Comparison of ENCODE assay signal across 1 cellular context in the genomic region with DNA sequence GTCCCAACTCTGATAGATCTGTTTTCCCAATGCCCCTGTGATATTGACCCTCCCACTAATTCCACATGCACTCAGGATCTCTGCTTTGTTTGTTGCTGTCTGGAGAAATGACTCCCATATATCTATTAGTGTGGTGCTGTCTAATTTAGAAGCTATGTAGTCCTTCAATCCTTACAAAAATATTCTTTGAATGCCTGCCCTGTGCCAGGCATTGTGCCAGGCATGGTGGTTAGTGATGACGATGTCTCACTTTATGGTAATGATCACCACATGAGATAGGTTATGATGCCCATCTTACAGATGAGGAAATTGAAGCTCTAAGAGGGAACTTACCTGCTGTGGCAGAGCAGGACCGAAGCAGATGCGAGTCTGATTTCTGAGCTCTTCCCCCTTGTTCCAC.
TF ChIP-seq lines count a peak whose summit lies in the region.

No MANE protein-coding gene starts in this region.

TF ChIP-seq in IMR-90, 13 proteins besides CTCF, POLR2A, EP300 and RAD21 (continued from another document):
- TF ChIP-seq, protein P1, sequence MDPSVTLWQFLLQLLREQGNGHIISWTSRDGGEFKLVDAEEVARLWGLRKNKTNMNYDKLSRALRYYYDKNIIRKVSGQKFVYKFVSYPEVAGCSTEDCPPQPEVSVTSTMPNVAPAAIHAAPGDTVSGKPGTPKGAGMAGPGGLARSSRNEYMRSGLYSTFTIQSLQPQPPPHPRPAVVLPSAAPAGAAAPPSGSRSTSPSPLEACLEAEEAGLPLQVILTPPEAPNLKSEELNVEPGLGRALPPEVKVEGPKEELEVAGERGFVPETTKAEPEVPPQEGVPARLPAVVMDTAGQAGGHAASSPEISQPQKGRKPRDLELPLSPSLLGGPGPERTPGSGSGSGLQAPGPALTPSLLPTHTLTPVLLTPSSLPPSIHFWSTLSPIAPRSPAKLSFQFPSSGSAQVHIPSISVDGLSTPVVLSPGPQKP (IDR thresholded peaks at IDR 0.05; ENCODE audit: borderline replicate concordance, low read depth, low read length) = no peak
- TF ChIP-seq, protein P2, sequence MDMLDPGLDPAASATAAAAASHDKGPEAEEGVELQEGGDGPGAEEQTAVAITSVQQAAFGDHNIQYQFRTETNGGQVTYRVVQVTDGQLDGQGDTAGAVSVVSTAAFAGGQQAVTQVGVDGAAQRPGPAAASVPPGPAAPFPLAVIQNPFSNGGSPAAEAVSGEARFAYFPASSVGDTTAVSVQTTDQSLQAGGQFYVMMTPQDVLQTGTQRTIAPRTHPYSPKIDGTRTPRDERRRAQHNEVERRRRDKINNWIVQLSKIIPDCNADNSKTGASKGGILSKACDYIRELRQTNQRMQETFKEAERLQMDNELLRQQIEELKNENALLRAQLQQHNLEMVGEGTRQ (IDR thresholded peaks at IDR 0.05; ENCODE audit: low read depth, low read length) = no peak
